ENCODE assay signal across 8 cellular contexts in genomic region chr3:14989943-14990753, GRCh38. TPM values are rescaled to one million over a fixed set of nuclear protein-coding genes. Genes with fewer than 3 reads are reported as not detected.
A peak's percentile ranks its signal among the peaks of the same experiment; 100 is the strongest.
DNase-seq lines count a peak whose midpoint lies in the region; ATAC-seq and TF ChIP-seq lines count a peak whose summit lies in the region.

No MANE protein-coding gene starts in this region.

- no peaks in the 10 kb centered on the region for H3K9me3 ChIP-seq in Caco-2

- intact Hi-C loops in Caco-2 (cut with micrococcal nuclease; ENCODE audit: unreplicated experiment), result no loop called here

- H3K27me3 Mint-ChIP-seq in immature natural killer cell (ENCODE audit: low read depth in 3 of 3) (no peaks in the 10 kb centered on the region), Caco-2 (ENCODE audit: insufficient read depth, unreplicated experiment) (no peaks in the 10 kb centered on the region)

- POLR2A ChIA-PET in Caco-2 (lab: Charles Lee), result interaction anchor here (0.5 kb wide), 1 partner anchor 44 kb away, joined by 3 read pairs; no protein-coding TSS in a partner anchor

- BruUV-seq in Caco-2 (replicated peaks; lab: Mats Ljungman, UMichigan), result no TSS peak

- H3K36me3 Mint-ChIP-seq in immature natural killer cell (no peaks in the 10 kb centered on the region), Caco-2 (ENCODE audit: insufficient read depth, unreplicated experiment) (no peaks in the 10 kb centered on the region)

- CTCF ChIA-PET in Caco-2 (lab: Charles Lee), result interaction anchor here (0.7 kb wide), 1 partner anchor 762 kb away, joined by 4 read pairs; no protein-coding TSS in a partner anchor

- no peaks in the 10 kb centered on the region for H3K36me3 ChIP-seq in Caco-2 (ENCODE audit: control insufficient read depth, insufficient read depth, low read length)

- no peak for TF ChIP-seq CTCF in Caco-2 (IDR thresholded peaks at IDR 0.05; ENCODE audit: insufficient read depth in 1 of 2, low read depth in 1 of 2, low read length in 1 of 2, severe bottlenecking in 1 of 2, unreplicated experiment in 1 of 2)

- no peak overlapping the region for H3K4me3 Mint-ChIP-seq in immature natural killer cell
- no peak overlapping the region for H3K4me3 Mint-ChIP-seq in Caco-2 (ENCODE audit: unreplicated experiment)

- H3K27ac Mint-ChIP-seq in immature natural killer cell, result peak overlapping the region; percentile 11 to 68 (median 39)
- H3K27ac Mint-ChIP-seq in Caco-2 (ENCODE audit: unreplicated experiment), result no peak overlapping the region

- H3K27me3 ChIP-seq in Caco-2 (replicated peaks; ENCODE audit: control insufficient read depth, insufficient read depth, low read length), result no peaks in the 10 kb centered on the region

- no peak for ATAC-seq in HG03342 (IDR thresholded peaks at IDR 0.05; ENCODE audit: unreplicated experiment)
- no peak for ATAC-seq in GM21381 (IDR thresholded peaks at IDR 0.05; ENCODE audit: unreplicated experiment)

- no peak overlapping the region for H3K4me3 ChIP-seq in Caco-2 (ENCODE audit: low read depth, low read length)

- H3K9me3 Mint-ChIP-seq in immature natural killer cell (no peaks in the 10 kb centered on the region), Caco-2 (ENCODE audit: unreplicated experiment) (no peaks in the 10 kb centered on the region)

- H3K4me1 Mint-ChIP-seq in immature natural killer cell (peaks cover 50 to 88% of the 10 kb centered on the region in 2 donors), Caco-2 (ENCODE audit: low read depth, unreplicated experiment) (peaks cover 6% of the 10 kb centered on the region)

- DNase-seq in DMS 273 (lab: John Stamatoyannopoulos, UW; ENCODE audit: unreplicated experiment) (peak; percentile 42), DMS 273 treated with DMSO at 0.1 percent for 48 hours (lab: John Stamatoyannopoulos, UW) (no peak), astrocyte of the hippocampus (ENCODE audit: low read depth, low spot score) (peak; percentile 26), immature natural killer cell (no peak), stromal cell of bone marrow (ENCODE audit: low read depth) (peak; percentile 10), Caco-2 (no peak)

- no peaks in the 10 kb centered on the region for H3K4me1 ChIP-seq in Caco-2

RNA-seq across cellular contexts. Expression of gene NR2C2, which starts 42.8 kb away (rescaled TPM):
- polyA plus RNA-seq in immature natural killer cell, result 10 to 100 TPM in 2 of 3 donors, 1 to 10 TPM in 1; 6.0 to 23.7 (median 10.5) TPM
- 37.0 and 37.4 TPM in 2 replicates for total RNA-seq in Caco-2 (2022)

Comparison
In these comparisons a context has a peak if more than half of its experiments do, and no peak if none do; other contexts are left out.
1. DNase-seq: peak in DMS 273 (single experiment), astrocyte of the hippocampus (single experiment) and stromal cell of bone marrow (single experiment); none in DMS 273 treated with DMSO at 0.1 percent for 48 hours (single experiment), immature natural killer cell (0 of 3) and Caco-2 (0 of 2).